In the genomic region with DNA sequence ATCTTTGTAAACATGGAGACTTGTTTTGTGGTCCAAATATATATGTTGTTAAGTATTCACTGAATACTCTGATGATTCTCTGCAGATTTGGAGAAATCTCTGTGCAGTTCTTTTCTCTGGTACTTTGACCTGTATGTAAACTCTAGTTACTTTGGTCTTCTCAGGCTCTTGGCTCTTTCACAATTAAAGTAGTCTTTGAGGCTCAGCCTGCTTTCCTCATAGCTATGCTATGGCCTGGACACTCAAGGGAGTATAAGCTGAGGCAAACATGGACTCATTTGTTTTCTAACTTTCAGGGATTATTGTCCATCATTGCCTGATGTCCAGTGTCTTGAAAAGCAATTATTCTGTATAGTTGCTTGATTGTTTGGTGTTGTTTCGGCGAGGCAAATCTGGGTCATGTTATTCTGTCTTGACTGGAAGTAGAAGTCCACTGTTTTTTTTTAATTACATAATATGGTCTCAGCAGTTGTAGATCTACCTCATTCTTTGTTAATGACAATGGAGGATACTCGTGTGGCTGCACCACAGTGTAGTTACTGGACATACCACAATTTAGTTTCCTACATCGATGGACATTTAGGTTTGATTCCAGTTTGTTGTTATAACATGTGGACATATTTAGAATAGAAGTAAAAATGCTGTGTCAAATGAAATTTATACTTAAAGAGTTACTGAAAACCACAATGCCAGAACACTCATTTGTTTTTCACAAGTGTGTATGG, we compare ENCODE assay signal across 19 cellular contexts. TPM values are rescaled to one million over a fixed set of nuclear protein-coding genes. Genes with fewer than 3 reads are reported as not detected.
DNase-seq lines count a peak whose midpoint lies in the region; ATAC-seq and TF ChIP-seq lines count a peak whose summit lies in the region.
"Had no signal": no experiment of that assay in that cellular context is flagged by ENCODE, and none has a peak within 500 bp of the region (broad histone marks: within the 10 kb centered on the region; RNA-seq: fewer than 3 reads in every experiment).

No MANE protein-coding gene starts in this region.

- peaks cover 50% of the 10 kb centered on the region for H3K4me1 ChIP-seq in DND-41 (ENCODE audit: insufficient read depth, low read length)
- H3K4me1 ChIP-seq in Loucy (ENCODE audit: insufficient read depth, low read length, poor library complexity, severe bottlenecking): peaks cover 53% of the 10 kb centered on the region
- H3K4me1 ChIP-seq in neural progenitor cell: no peaks in the 10 kb centered on the region

- CTCF ChIA-PET in activated CD4-positive, alpha-beta memory T cell treated with anti-CD3 and anti-CD28 coated beads for 36 hours (lab: Charles Lee): no interaction called here

- ATAC-seq in DND-41 (ENCODE audit: insufficient read depth, low read depth) (0 out of 3 replicates have a peak, but pooled peaks have one; percentile 23), GM21737 (IDR thresholded peaks at IDR 0.05; ENCODE audit: unreplicated experiment) (no peak)
- ATAC-seq: activated T-helper 17 cell treated with anti-CD3 and anti-CD28 coated beads, Interleukin-2, amount 50 U/mL, for 72 hours had no signal

- no peak overlapping the region for H2AFZ ChIP-seq in DND-41 (ENCODE audit: low read depth, low read length)
- H2AFZ ChIP-seq in Loucy (ENCODE audit: low read length): no peak overlapping the region
- H2AFZ ChIP-seq in neural progenitor cell (replicated peaks): no peak overlapping the region

- H3K4me2 ChIP-seq in DND-41 (ENCODE audit: insufficient read depth, low read length) (peak overlapping the region; percentile 35; the same call in 1 of the 2 replicates), Loucy (ENCODE audit: low read depth, low read length, poor library complexity, severe bottlenecking) (peak overlapping the region; percentile 80), neural progenitor cell (no peak overlapping the region)
- H3K4me2 ChIP-seq: KMS-11 had no signal

- no peaks in the 10 kb centered on the region for H3K9me2 ChIP-seq in Loucy (replicated peaks; ENCODE audit: low read depth, low read length)

- H3K27ac Mint-ChIP-seq in neural progenitor cell: no peak overlapping the region
- no peak overlapping the region for H3K27ac Mint-ChIP-seq in activated CD4-positive, alpha-beta memory T cell treated with anti-CD3 and anti-CD28 coated beads for 36 hours
- H3K27ac Mint-ChIP-seq: activated B cell treated with CpG ODN at 0.5 μM for 24 hours; activated T-helper 17 cell treated with anti-CD3 and anti-CD28 coated beads, Interleukin-2, amount 50 U/mL, for 72 hours had no signal

- H3K27me3 Mint-ChIP-seq in neural progenitor cell (ENCODE audit: insufficient read depth, low read depth): peaks cover 12% of the 10 kb centered on the region
- no peaks in the 10 kb centered on the region for H3K27me3 Mint-ChIP-seq in activated CD4-positive, alpha-beta memory T cell treated with anti-CD3 and anti-CD28 coated beads for 36 hours
- H3K27me3 Mint-ChIP-seq: activated B cell treated with CpG ODN at 0.5 μM for 24 hours; activated T-helper 17 cell treated with anti-CD3 and anti-CD28 coated beads, Interleukin-2, amount 50 U/mL, for 72 hours had no signal

- H4K20me1 ChIP-seq in DND-41 (ENCODE audit: insufficient read depth, low read length) (peaks cover 75% of the 10 kb centered on the region), Loucy (ENCODE audit: insufficient read depth, low read length, poor library complexity, severe bottlenecking) (peaks cover 98% of the 10 kb centered on the region), neural progenitor cell (ENCODE audit: low read depth) (peaks cover 63% of the 10 kb centered on the region)

- H3K36me3 ChIP-seq in DND-41 (ENCODE audit: insufficient read depth, low read length) (peaks cover 85% of the 10 kb centered on the region), Loucy (ENCODE audit: insufficient read depth, low read length) (peaks cover 27% of the 10 kb centered on the region; the same call in 1 of the 2 replicates), neural progenitor cell (peaks cover 22% of the 10 kb centered on the region)
- H3K36me3 ChIP-seq: adrenal gland had no signal

- TF ChIP-seq CTCF in DND-41 (IDR thresholded peaks at IDR 0.05; ENCODE audit: borderline replicate concordance, extremely low read depth, low read length, poor library complexity, severe bottlenecking): no peak
- TF ChIP-seq CTCF in Loucy (conservative IDR thresholded peaks at IDR 0.05; ENCODE audit: low read length): no peak
- no peak for TF ChIP-seq CTCF in neural progenitor cell (IDR thresholded peaks at IDR 0.05)

- H3K27ac ChIP-seq in DND-41 (ENCODE audit: low read length) (no peak overlapping the region), neural progenitor cell (no peak overlapping the region)
- H3K27ac ChIP-seq: adrenal gland, KMS-11 had no signal

- no peak overlapping the region for H3K4me3 Mint-ChIP-seq in neural progenitor cell
- H3K4me3 Mint-ChIP-seq in activated CD4-positive, alpha-beta memory T cell treated with anti-CD3 and anti-CD28 coated beads for 36 hours: no peak overlapping the region
- H3K4me3 Mint-ChIP-seq: activated B cell treated with CpG ODN at 0.5 μM for 24 hours; activated T-helper 17 cell treated with anti-CD3 and anti-CD28 coated beads, Interleukin-2, amount 50 U/mL, for 72 hours had no signal

- H3K36me3 Mint-ChIP-seq in neural progenitor cell: peaks cover 84% of the 10 kb centered on the region
- H3K36me3 Mint-ChIP-seq in activated CD4-positive, alpha-beta memory T cell treated with anti-CD3 and anti-CD28 coated beads for 36 hours: peaks cover 47% of the 10 kb centered on the region

- H3K4me1 Mint-ChIP-seq in neural progenitor cell: no peaks in the 10 kb centered on the region
- peaks cover 47% of the 10 kb centered on the region for H3K4me1 Mint-ChIP-seq in activated CD4-positive, alpha-beta memory T cell treated with anti-CD3 and anti-CD28 coated beads for 36 hours (ENCODE audit: low read depth)

- H3K9me3 ChIP-seq in DND-41 (ENCODE audit: insufficient read depth, low read length, severe bottlenecking) (no peaks in the 10 kb centered on the region), Loucy (ENCODE audit: insufficient read depth, low read depth, low read length) (no peaks in the 10 kb centered on the region), neural progenitor cell (ENCODE audit: low read depth) (no peaks in the 10 kb centered on the region)
- H3K9me3 ChIP-seq: adrenal gland had no signal

- peaks cover 100% of the 10 kb centered on the region for H3K79me2 ChIP-seq in DND-41 (ENCODE audit: insufficient read depth, low read length)
- H3K79me2 ChIP-seq in Loucy (ENCODE audit: insufficient read depth, low read length): peaks cover 100% of the 10 kb centered on the region
- H3K79me2 ChIP-seq in neural progenitor cell (ENCODE audit: low read depth): peaks cover 100% of the 10 kb centered on the region

- intact Hi-C loops in activated CD4-positive, alpha-beta memory T cell treated with anti-CD3 and anti-CD28 coated beads for 36 hours (cut with micrococcal nuclease): no loop called here

- DNase-seq in DND-41 (no peak), fibroblast of gingiva (ENCODE audit: low read depth) (peak; percentile 30), neural progenitor cell (ENCODE audit: low spot score) (peak; percentile 1), cerebellar nuclear complex (lab: John Stamatoyannopoulos, UW) (no peak), amygdala (lab: John Stamatoyannopoulos, UW) (no peak)
- no peak for DNase-seq in activated CD4-positive, alpha-beta memory T cell treated with anti-CD3 and anti-CD28 coated beads for 36 hours
- DNase-seq: activated B cell treated with CpG ODN at 0.5 μM for 24 hours, adrenal gland, AML-193, Calu3, NCI-H1105, NCI-H2107, NCI-H524, spleen, substantia nigra had no signal

- H3F3A ChIP-seq in Loucy (ENCODE audit: low read depth) (no peaks in the 10 kb centered on the region), neural progenitor cell (ENCODE audit: low read depth) (no peaks in the 10 kb centered on the region)

- H3K27me3 ChIP-seq in DND-41 (ENCODE audit: insufficient read depth, low read length, poor library complexity) (no peaks in the 10 kb centered on the region), Loucy (ENCODE audit: insufficient read depth, low read length, poor library complexity, severe bottlenecking) (no peaks in the 10 kb centered on the region), neural progenitor cell (no peaks in the 10 kb centered on the region)
- H3K27me3 ChIP-seq: adrenal gland, spleen had no signal

- peaks cover 81% of the 10 kb centered on the region for H3K9me3 Mint-ChIP-seq in neural progenitor cell
- peaks cover 4% of the 10 kb centered on the region for H3K9me3 Mint-ChIP-seq in activated CD4-positive, alpha-beta memory T cell treated with anti-CD3 and anti-CD28 coated beads for 36 hours
- H3K9me3 Mint-ChIP-seq: activated T-helper 17 cell treated with anti-CD3 and anti-CD28 coated beads, Interleukin-2, amount 50 U/mL, for 72 hours had no signal

- H3K9ac ChIP-seq in DND-41 (ENCODE audit: low read depth, low read length) (no peak overlapping the region), Loucy (ENCODE audit: low read depth, low read length, poor library complexity, severe bottlenecking) (no peak overlapping the region), neural progenitor cell (no peak overlapping the region)
- H3K9ac ChIP-seq: KMS-11 had no signal

- H3K4me3 ChIP-seq in DND-41 (ENCODE audit: low read depth in 1 of 2, low read length in 2 of 2) (no peak overlapping the region), Loucy (ENCODE audit: low read length, poor library complexity, severe bottlenecking) (peak overlapping the region; percentile 65), neural progenitor cell (no peak overlapping the region)
- H3K4me3 ChIP-seq: adrenal gland, spleen had no signal

- POLR2A ChIA-PET in activated CD4-positive, alpha-beta memory T cell treated with anti-CD3 and anti-CD28 coated beads for 36 hours (lab: Charles Lee): no interaction called here

RNA-seq across cellular contexts. Expression of gene PTBP2, which starts 9.2 kb away (rescaled TPM):
- 149 and 170 TPM in 2 replicates for total RNA-seq in neural progenitor cell (ENCODE audit: low replicate concordance)
- total RNA-seq in activated CD4-positive, alpha-beta memory T cell treated with anti-CD3 and anti-CD28 coated beads for 36 hours: 10 to 100 TPM in 1 of 2 experiments, 1 to 10 TPM in 1; 9.2 to 10.1 TPM

Comparison
In these comparisons a context has a peak if more than half of its experiments do, and no peak if none do; other contexts are left out.
1. DNase-seq: peak in fibroblast of gingiva (single experiment) and neural progenitor cell (single experiment); none in DND-41 (single experiment), cerebellar nuclear complex (0 of 2), activated CD4-positive, alpha-beta memory T cell treated with anti-CD3 and anti-CD28 coated beads for 36 hours (single experiment) and amygdala (0 of 56).
2. RNA of gene PTBP2, which starts 9.2 kb away (total RNA-seq): 149 to 170 TPM in neural progenitor cell; 9.2 to 10.1 TPM in activated CD4-positive, alpha-beta memory T cell treated with anti-CD3 and anti-CD28 coated beads for 36 hours; every median in the first group is over 10 times any median in the second.